In the genomic region with DNA sequence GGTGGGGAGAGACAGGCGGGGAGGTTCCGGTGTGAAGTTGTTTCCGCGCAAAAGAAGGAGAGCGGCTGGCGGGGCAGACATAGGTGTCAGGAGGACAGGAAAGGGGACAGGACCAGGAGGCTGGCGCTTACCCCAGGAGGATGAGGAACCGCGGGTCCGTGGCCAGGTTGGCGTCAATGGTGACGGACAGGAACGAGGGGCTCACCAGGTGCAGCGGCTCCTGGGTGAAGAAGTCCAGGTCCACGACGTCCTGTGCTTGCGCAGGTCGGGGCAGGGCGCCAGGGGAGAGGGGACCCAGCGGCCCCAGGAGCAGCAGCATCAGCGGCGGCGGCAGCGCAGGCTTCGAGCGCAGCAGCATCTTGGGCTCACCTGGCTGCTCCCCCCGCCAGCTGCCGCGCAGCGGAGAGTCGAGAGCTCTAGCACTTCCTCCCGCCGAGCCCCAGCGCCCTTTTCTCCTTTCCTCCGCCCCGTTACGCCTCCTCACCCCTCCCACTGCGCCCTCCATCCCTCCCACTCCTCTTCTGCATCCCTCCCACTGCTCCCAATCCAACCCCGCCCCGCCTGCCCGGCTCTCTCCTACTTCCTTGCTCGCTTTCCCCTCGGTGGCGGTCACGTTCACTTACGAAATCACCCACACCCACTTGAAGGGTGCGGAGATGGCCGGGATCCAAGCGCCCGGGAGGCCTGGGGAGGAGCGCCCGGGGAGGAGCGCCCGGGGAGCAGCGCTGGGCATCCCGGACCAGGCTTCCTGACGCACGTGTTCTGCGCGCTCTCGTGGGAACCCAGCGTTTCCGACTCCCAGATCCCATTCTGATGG, we compare ENCODE assay signal across 1 cellular context.
A peak's percentile ranks its signal among the peaks of the same experiment; 100 is the strongest.
TF ChIP-seq lines count a peak whose summit lies in the region.

TSS of gene HPSE (minus strand) at position 424 of the 817 bp plus-strand sequence. CDS start at position 358, 66 bp downstream.

TF ChIP-seq in Ishikawa, 13 proteins besides CTCF, POLR2A, EP300 and RAD21 (continued from another document):
- TF ChIP-seq NFIC (IDR thresholded peaks at IDR 0.05) (peak; percentile 81), CEBPB (IDR thresholded peaks at IDR 0.05) (peak; percentile 67), TCF12 (IDR thresholded peaks at IDR 0.05; ENCODE audit: low read depth) (0 out of 2 replicates have a peak, but pooled peaks have one; percentile 25), YY1 (IDR thresholded peaks at IDR 0.05; ENCODE audit: low read depth) (no peak)
- TF ChIP-seq, protein P1, sequence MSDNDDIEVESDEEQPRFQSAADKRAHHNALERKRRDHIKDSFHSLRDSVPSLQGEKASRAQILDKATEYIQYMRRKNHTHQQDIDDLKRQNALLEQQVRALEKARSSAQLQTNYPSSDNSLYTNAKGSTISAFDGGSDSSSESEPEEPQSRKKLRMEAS (IDR thresholded peaks at IDR 0.05): peak; percentile 88
- TF ChIP-seq, protein P2, sequence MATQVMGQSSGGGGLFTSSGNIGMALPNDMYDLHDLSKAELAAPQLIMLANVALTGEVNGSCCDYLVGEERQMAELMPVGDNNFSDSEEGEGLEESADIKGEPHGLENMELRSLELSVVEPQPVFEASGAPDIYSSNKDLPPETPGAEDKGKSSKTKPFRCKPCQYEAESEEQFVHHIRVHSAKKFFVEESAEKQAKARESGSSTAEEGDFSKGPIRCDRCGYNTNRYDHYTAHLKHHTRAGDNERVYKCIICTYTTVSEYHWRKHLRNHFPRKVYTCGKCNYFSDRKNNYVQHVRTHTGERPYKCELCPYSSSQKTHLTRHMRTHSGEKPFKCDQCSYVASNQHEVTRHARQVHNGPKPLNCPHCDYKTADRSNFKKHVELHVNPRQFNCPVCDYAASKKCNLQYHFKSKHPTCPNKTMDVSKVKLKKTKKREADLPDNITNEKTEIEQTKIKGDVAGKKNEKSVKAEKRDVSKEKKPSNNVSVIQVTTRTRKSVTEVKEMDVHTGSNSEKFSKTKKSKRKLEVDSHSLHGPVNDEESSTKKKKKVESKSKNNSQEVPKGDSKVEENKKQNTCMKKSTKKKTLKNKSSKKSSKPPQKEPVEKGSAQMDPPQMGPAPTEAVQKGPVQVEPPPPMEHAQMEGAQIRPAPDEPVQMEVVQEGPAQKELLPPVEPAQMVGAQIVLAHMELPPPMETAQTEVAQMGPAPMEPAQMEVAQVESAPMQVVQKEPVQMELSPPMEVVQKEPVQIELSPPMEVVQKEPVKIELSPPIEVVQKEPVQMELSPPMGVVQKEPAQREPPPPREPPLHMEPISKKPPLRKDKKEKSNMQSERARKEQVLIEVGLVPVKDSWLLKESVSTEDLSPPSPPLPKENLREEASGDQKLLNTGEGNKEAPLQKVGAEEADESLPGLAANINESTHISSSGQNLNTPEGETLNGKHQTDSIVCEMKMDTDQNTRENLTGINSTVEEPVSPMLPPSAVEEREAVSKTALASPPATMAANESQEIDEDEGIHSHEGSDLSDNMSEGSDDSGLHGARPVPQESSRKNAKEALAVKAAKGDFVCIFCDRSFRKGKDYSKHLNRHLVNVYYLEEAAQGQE (IDR thresholded peaks at IDR 0.05; ENCODE audit: low read depth): no peak
TF ChIP-seq in Ishikawa: peak in this region for 6.
